In the genomic region with DNA sequence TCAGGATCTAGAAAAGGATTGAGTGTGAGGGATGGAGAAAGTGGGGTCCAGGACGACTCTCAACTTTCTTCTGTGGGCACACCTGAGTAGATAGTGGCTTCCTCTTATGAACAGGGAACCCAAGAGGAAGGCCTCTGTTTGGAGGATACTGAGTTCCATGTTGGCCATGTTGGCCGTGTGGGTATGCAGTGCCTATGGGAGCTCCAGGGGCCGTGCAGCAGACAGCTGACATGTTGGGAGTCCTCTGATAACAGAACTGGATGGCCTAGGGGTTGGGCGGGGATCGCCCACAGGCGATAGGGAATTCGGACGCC, we compare ENCODE assay signal across 1 cellular context.
TF ChIP-seq lines count a peak whose summit lies in the region.

No MANE protein-coding gene starts in this region.

TF ChIP-seq in endothelial cell of umbilical vein, 7 proteins besides CTCF, POLR2A, EP300 and RAD21 (continued from another document):
- TF ChIP-seq MYC (IDR thresholded peaks at IDR 0.05; ENCODE audit: low read depth, low read length): no peak
- no peak for TF ChIP-seq GATA2 (IDR thresholded peaks at IDR 0.05; ENCODE audit: insufficient read depth, insufficient read length, low read depth, low read length)
- no peak for TF ChIP-seq POLR2AphosphoS5 (IDR thresholded peaks at IDR 0.05; ENCODE audit: insufficient read depth, low read depth, low read length)
- TF ChIP-seq EZH2 (IDR thresholded peaks at IDR 0.05; ENCODE audit: borderline replicate concordance, low read depth, low read length, severe bottlenecking): no peak
- TF ChIP-seq MAX (IDR thresholded peaks at IDR 0.05; ENCODE audit: insufficient read depth, insufficient read length): no peak
